9 cellular contexts compared by ENCODE assay signal in genomic region chr17:41521574-41522261, GRCh38. TPM values are rescaled to one million over a fixed set of nuclear protein-coding genes. Genes with fewer than 3 reads are reported as not detected.
DNase-seq lines count a peak whose midpoint lies in the region; ATAC-seq, FAIRE-seq and TF ChIP-seq lines count a peak whose summit lies in the region.
"Had no signal": no experiment of that assay in that cellular context is flagged by ENCODE, and none has a peak within 500 bp of the region (broad histone marks: within the 10 kb centered on the region; RNA-seq: fewer than 3 reads in every experiment).

No MANE protein-coding gene starts in this region.

- H3K79me2 ChIP-seq in endothelial cell of umbilical vein (ENCODE audit: control insufficient read depth, insufficient read depth, low read length), result no peaks in the 10 kb centered on the region

- no peak overlapping the region for H4K8ac ChIP-seq in neuronal stem cell (ENCODE audit: low read depth, low read length)

- intact Hi-C loops in endothelial cell of umbilical vein (cut with micrococcal nuclease), result loop anchor here (1.0 kb wide), 2 partner anchors 9 to 27 kb away; no protein-coding TSS in a partner anchor

- peaks cover 24% of the 10 kb centered on the region for H3K4me1 ChIP-seq in endothelial cell of umbilical vein (ENCODE audit: control insufficient read depth, extremely low read depth, insufficient read depth, low read length)
- H3K4me1 ChIP-seq in neuronal stem cell (ENCODE audit: control insufficient read depth in 2 of 2, insufficient read depth in 1 of 2, low read depth in 1 of 2, low read length in 2 of 2), result peaks cover 0 to 4% of the 10 kb centered on the region in 2 donors

- H3K9me3 ChIP-seq in endothelial cell of umbilical vein (replicated peaks; ENCODE audit: control insufficient read depth, insufficient read depth, low read length) (no peaks in the 10 kb centered on the region), neuronal stem cell (replicated peaks in 1 of 2; ENCODE audit: control insufficient read depth in 2 of 2, insufficient read depth in 1 of 2, low read depth in 1 of 2, low read length in 2 of 2) (no peaks in the 10 kb centered on the region)

- no peak overlapping the region for H3K23ac ChIP-seq in neuronal stem cell (ENCODE audit: low read depth, low read length, poor library complexity)

- no peak overlapping the region for H3K4me3 ChIP-seq in endothelial cell of umbilical vein (replicated peaks in 1 of 3; ENCODE audit: insufficient read depth in 1 of 3, low read depth in 1 of 3, low read length in 3 of 3)
- H3K4me3 ChIP-seq in neuronal stem cell (ENCODE audit: low read length in 2 of 2), result no peak overlapping the region
- H3K4me3 ChIP-seq: GM12878 had no signal

- H3K27me3 ChIP-seq in endothelial cell of umbilical vein (ENCODE audit: control insufficient read depth in 2 of 2, insufficient read depth in 2 of 2, low read length in 2 of 2) (no peaks in the 10 kb centered on the region), neuronal stem cell (ENCODE audit: control insufficient read depth in 3 of 3, insufficient read depth in 3 of 3, low read depth in 1 of 3, low read length in 3 of 3) (peaks cover 0 to 25% (median 0%) of the 10 kb centered on the region in 3 experiments)

- DNase-seq in Caki2 (ENCODE audit: low read depth), result peak; percentile 88
- DNase-seq in NCI-H226, result peak; percentile 93
- peak; percentile 70 for DNase-seq in endothelial cell of umbilical vein (ENCODE audit: low read depth, low spot score)
- DNase-seq in neuronal stem cell (ENCODE audit: low spot score), result no peak
- DNase-seq in NCI-H526 treated with DMSO at 0.1 percent for 48 hours (lab: John Stamatoyannopoulos, UW), result no peak
- no peak for DNase-seq in G401 (ENCODE audit: low spot score)
- DNase-seq in superior temporal gyrus (ENCODE audit: extremely low spot score), result no peak

- H3K9ac ChIP-seq in endothelial cell of umbilical vein (replicated peaks; ENCODE audit: extremely low read depth, insufficient read depth, low read length) (peak overlapping the region; percentile 45), neuronal stem cell (ENCODE audit: low read depth, low read length, poor library complexity) (no peak overlapping the region)

- peak overlapping the region; percentile 80 for H3K27ac ChIP-seq in endothelial cell of umbilical vein (ENCODE audit: insufficient read depth, low read depth, low read length)
- H3K27ac ChIP-seq in neuronal stem cell (replicated peaks; ENCODE audit: low read length), result no peak overlapping the region

- no peak overlapping the region for H2BK120ac ChIP-seq in neuronal stem cell (ENCODE audit: low read depth, low read length)

- peak overlapping the region; percentile 32 for H3K18ac ChIP-seq in neuronal stem cell (ENCODE audit: low read length)

- dilution Hi-C loops in endothelial cell of umbilical vein (cut with MboI; ENCODE audit: extremely low pct_ligation_motif_present, low sequenced_read_pairs), result no loop called here

- H2AK5ac ChIP-seq in neuronal stem cell (ENCODE audit: low read depth, low read length), result no peak overlapping the region

- no peak overlapping the region for H2BK15ac ChIP-seq in neuronal stem cell (ENCODE audit: low read length)

- no peak overlapping the region for H2BK12ac ChIP-seq in neuronal stem cell (ENCODE audit: low read length)

- H3K36me3 ChIP-seq in endothelial cell of umbilical vein (ENCODE audit: control insufficient read depth in 2 of 2, extremely low read depth in 1 of 2, insufficient read depth in 2 of 2, low read length in 2 of 2) (no peaks in the 10 kb centered on the region), neuronal stem cell (replicated peaks in 1 of 2; ENCODE audit: control insufficient read depth in 2 of 2, insufficient read depth in 2 of 2, low read length in 2 of 2) (peaks cover 0 to 22% of the 10 kb centered on the region in 2 donors)

- no peak overlapping the region for H2BK5ac ChIP-seq in neuronal stem cell (ENCODE audit: low read length)

- peak; percentile 98 for FAIRE-seq in endothelial cell of umbilical vein (lab: Jason Lieb, UNC)
- FAIRE-seq: GM12878 had no signal

- no peaks in the 10 kb centered on the region for H3K9me1 ChIP-seq in endothelial cell of umbilical vein (replicated peaks; ENCODE audit: control insufficient read depth, extremely low read depth, insufficient read depth, low read length)

- peak in 1 of 2 donors; percentile 5 for TF ChIP-seq CTCF in endothelial cell of umbilical vein (IDR thresholded peaks at IDR 0.05; ENCODE audit: extremely low read depth in 1 of 2, insufficient read depth in 1 of 2, low read depth in 1 of 2, low read length in 2 of 2)

- no peak overlapping the region for H4K91ac ChIP-seq in neuronal stem cell (ENCODE audit: low read depth, low read length, poor library complexity)

- H3K4me2 ChIP-seq in endothelial cell of umbilical vein (ENCODE audit: insufficient read depth, low read length), result peak overlapping the region; percentile 27
- H3K4me2 ChIP-seq in neuronal stem cell (ENCODE audit: insufficient read depth, low read length, poor library complexity, severe bottlenecking), result no peak overlapping the region

- in situ Hi-C loops in Caki2 (cut with HindIII; ENCODE audit: low pct_unique_long_range_greater_than_20kb, low sequenced_read_pairs) (no loop called here), G401 (cut with HindIII; ENCODE audit: low sequenced_read_pairs) (no loop called here)

- no TSS peak for BruUV-seq in endothelial cell of umbilical vein (replicated peaks; lab: Mats Ljungman, UMichigan)

- H3K4ac ChIP-seq in neuronal stem cell (ENCODE audit: low read length), result no peak overlapping the region

- POLR2A ChIA-PET in endothelial cell of umbilical vein (lab: Charles Lee), result interaction anchor here (0.9 to 1.6 kb wide), 3 partner anchors 8 to 26 kb away, joined by 3 to 6 read pairs (median 3); no protein-coding TSS in a partner anchor

- H3K79me1 ChIP-seq in neuronal stem cell (ENCODE audit: low read depth, low read length), result peaks cover 2% of the 10 kb centered on the region

- peak; percentile 29 for TF ChIP-seq POLR2A in endothelial cell of umbilical vein (IDR thresholded peaks at IDR 0.05; ENCODE audit: low read depth, low read length)

- peak overlapping the region; percentile 28 for H2AFZ ChIP-seq in endothelial cell of umbilical vein (ENCODE audit: low read depth, low read length)
- no peak overlapping the region for H2AFZ ChIP-seq in neuronal stem cell (ENCODE audit: low read length)

- CTCF ChIA-PET in endothelial cell of umbilical vein (lab: Charles Lee), result interaction anchor here (0.8 to 5.3 kb wide), 10 partner anchors 8 to 141 kb away, joined by 3 to 66 read pairs (median 6); no protein-coding TSS in a partner anchor

- no CpG with 5 or more reads among the region's 6 CpGs for WGBS in neuronal stem cell (ENCODE audit: extremely low coverage in 2 of 2, insufficient read length in 2 of 2, insufficient replicate concordance in 1 of 2), 2 donors

- H3K14ac ChIP-seq in neuronal stem cell (ENCODE audit: low read length), result no peak overlapping the region

- no peak for ATAC-seq in GM21717 (IDR thresholded peaks at IDR 0.05; ENCODE audit: unreplicated experiment)
- ATAC-seq: GM12878 had no signal

- H4K20me1 ChIP-seq in endothelial cell of umbilical vein (replicated peaks; ENCODE audit: control insufficient read depth, extremely low read depth, insufficient read depth, low read length), result no peaks in the 10 kb centered on the region

RNA-seq across cellular contexts. Expression of gene KRT15, which starts 3.0 kb away (rescaled TPM):
- total RNA-seq in Caki2 (2014; rRNA removed; shearing (Covaris generic); ENCODE audit: low replicate concordance), result 3.6 and 14.2 TPM in 2 replicates
- total RNA-seq in endothelial cell of umbilical vein, result 2.8 TPM in 2 replicates
- polyA plus RNA-seq in endothelial cell of umbilical vein, result 0.68 and 0.83 TPM in 2 replicates
- polyA plus RNA-seq in endothelial cell of umbilical vein (2011; cell fraction: cytosol; rRNA removed), result 1.7 and 2.4 TPM in 2 replicates
- polyA plus RNA-seq in endothelial cell of umbilical vein (2011; cell fraction: nucleus; rRNA removed), result 2.2 and 3.1 TPM in 2 replicates
- polyA plus RNA-seq in endothelial cell of umbilical vein (2012), result 3.1 and 10.7 TPM in 2 replicates
- polyA minus RNA-seq in endothelial cell of umbilical vein, result 0.76 and 1.6 TPM in 2 replicates
- polyA minus RNA-seq in endothelial cell of umbilical vein (2011; cell fraction: cytosol; rRNA and poly(A)+ RNA removed), result 2.3 TPM
- 0.29 and 0.43 TPM in 2 replicates for polyA minus RNA-seq in endothelial cell of umbilical vein (2011; cell fraction: nucleus; rRNA and poly(A)+ RNA removed)
- polyA plus RNA-seq in neuronal stem cell (2013, experiment 1 of 2), result 0.01 TPM
- 0.01 TPM for polyA plus RNA-seq in neuronal stem cell (2013, experiment 2 of 2)
- not detected in 2 replicates for total RNA-seq in G401 (2014; rRNA removed; shearing (Covaris generic))

RNA-seq across cellular contexts. Expression of gene KRT19, which starts 6.4 kb away (rescaled TPM):
- total RNA-seq in Caki2 (2014; rRNA removed; shearing (Covaris generic); ENCODE audit: low replicate concordance), result 682 and 694 TPM in 2 replicates
- 14.9 and 23.3 TPM in 2 replicates for total RNA-seq in endothelial cell of umbilical vein
- polyA plus RNA-seq in endothelial cell of umbilical vein, result 12.9 and 20.1 TPM in 2 replicates
- polyA plus RNA-seq in endothelial cell of umbilical vein (2011; cell fraction: cytosol; rRNA removed), result 17.1 and 19.9 TPM in 2 replicates
- polyA plus RNA-seq in endothelial cell of umbilical vein (2011; cell fraction: nucleus; rRNA removed), result 9.5 and 9.8 TPM in 2 replicates
- polyA plus RNA-seq in endothelial cell of umbilical vein (2012), result 19.1 and 37.7 TPM in 2 replicates
- polyA minus RNA-seq in endothelial cell of umbilical vein, result 8.2 and 10.9 TPM in 2 replicates
- polyA minus RNA-seq in endothelial cell of umbilical vein (2011; cell fraction: cytosol; rRNA and poly(A)+ RNA removed), result 92.4 TPM
- polyA minus RNA-seq in endothelial cell of umbilical vein (2011; cell fraction: nucleus; rRNA and poly(A)+ RNA removed), result 1.8 and 2.8 TPM in 2 replicates
- polyA plus RNA-seq in neuronal stem cell (2013, experiment 1 of 2), result 106 TPM
- 103 TPM for polyA plus RNA-seq in neuronal stem cell (2013, experiment 2 of 2)
- 7.8 TPM in 1 of 2 replicates, not detected in the other for total RNA-seq in G401 (2014; rRNA removed; shearing (Covaris generic))

RNA-seq across cellular contexts. Expression of gene KRT13, which starts 16.3 kb away (rescaled TPM):
- total RNA-seq in Caki2 (2014; rRNA removed; shearing (Covaris generic); ENCODE audit: low replicate concordance), result 0.78 TPM in 1 of 2 replicates, not detected in the other
- not detected in 2 replicates for total RNA-seq in endothelial cell of umbilical vein
- polyA plus RNA-seq in endothelial cell of umbilical vein, result not detected in 2 replicates
- not detected in 2 replicates for polyA plus RNA-seq in endothelial cell of umbilical vein (2011; cell fraction: cytosol; rRNA removed)
- not detected in 2 replicates for polyA plus RNA-seq in endothelial cell of umbilical vein (2011; cell fraction: nucleus; rRNA removed)
- not detected in 2 replicates for polyA plus RNA-seq in endothelial cell of umbilical vein (2012)
- polyA minus RNA-seq in endothelial cell of umbilical vein, result not detected in 2 replicates
- not detected for polyA minus RNA-seq in endothelial cell of umbilical vein (2011; cell fraction: cytosol; rRNA and poly(A)+ RNA removed)
- polyA minus RNA-seq in endothelial cell of umbilical vein (2011; cell fraction: nucleus; rRNA and poly(A)+ RNA removed), result not detected in 2 replicates
- 0.01 TPM for polyA plus RNA-seq in neuronal stem cell (2013, experiment 1 of 2)
- polyA plus RNA-seq in neuronal stem cell (2013, experiment 2 of 2), result not detected
- not detected in 2 replicates for total RNA-seq in G401 (2014; rRNA removed; shearing (Covaris generic))
- total RNA-seq: GM12878 had no signal
- polyA plus RNA-seq: GM12878 had no signal

RNA-seq across cellular contexts. Expression of gene KRT36, which starts 32.0 kb away (rescaled TPM):
- not detected in 2 replicates for total RNA-seq in Caki2 (2014; rRNA removed; shearing (Covaris generic); ENCODE audit: low replicate concordance)
- not detected in 2 replicates for total RNA-seq in endothelial cell of umbilical vein
- 0.04 and 0.11 TPM in 2 replicates for polyA plus RNA-seq in endothelial cell of umbilical vein
- polyA plus RNA-seq in endothelial cell of umbilical vein (2011; cell fraction: cytosol; rRNA removed), result 0.04 TPM in 1 of 2 replicates, not detected in the other
- 0.09 TPM in 1 of 2 replicates, not detected in the other for polyA plus RNA-seq in endothelial cell of umbilical vein (2011; cell fraction: nucleus; rRNA removed)
- polyA plus RNA-seq in endothelial cell of umbilical vein (2012), result not detected in 2 replicates
- 0.17 TPM in 1 of 2 replicates, not detected in the other for polyA minus RNA-seq in endothelial cell of umbilical vein
- polyA minus RNA-seq in endothelial cell of umbilical vein (2011; cell fraction: cytosol; rRNA and poly(A)+ RNA removed), result not detected
- polyA minus RNA-seq in endothelial cell of umbilical vein (2011; cell fraction: nucleus; rRNA and poly(A)+ RNA removed), result not detected in 2 replicates
- polyA plus RNA-seq in neuronal stem cell (2013, experiment 1 of 2), result not detected
- polyA plus RNA-seq in neuronal stem cell (2013, experiment 2 of 2), result not detected
- total RNA-seq in G401 (2014; rRNA removed; shearing (Covaris generic)), result not detected in 2 replicates
- total RNA-seq: GM12878 had no signal
- polyA plus RNA-seq: GM12878 had no signal

RNA-seq across cellular contexts. Expression of gene KRT35, which starts 40.8 kb away (rescaled TPM):
- not detected in 2 replicates for total RNA-seq in Caki2 (2014; rRNA removed; shearing (Covaris generic); ENCODE audit: low replicate concordance)
- not detected in 2 replicates for total RNA-seq in endothelial cell of umbilical vein
- 0.08 TPM in 1 of 2 replicates, not detected in the other for polyA plus RNA-seq in endothelial cell of umbilical vein
- polyA plus RNA-seq in endothelial cell of umbilical vein (2011; cell fraction: cytosol; rRNA removed), result not detected in 2 replicates
- polyA plus RNA-seq in endothelial cell of umbilical vein (2011; cell fraction: nucleus; rRNA removed), result 0.08 TPM in 1 of 2 replicates, not detected in the other
- polyA plus RNA-seq in endothelial cell of umbilical vein (2012), result not detected in 2 replicates
- polyA minus RNA-seq in endothelial cell of umbilical vein, result not detected in 2 replicates
- not detected for polyA minus RNA-seq in endothelial cell of umbilical vein (2011; cell fraction: cytosol; rRNA and poly(A)+ RNA removed)
- polyA minus RNA-seq in endothelial cell of umbilical vein (2011; cell fraction: nucleus; rRNA and poly(A)+ RNA removed), result not detected in 2 replicates
- not detected for polyA plus RNA-seq in neuronal stem cell (2013, experiment 1 of 2)
- polyA plus RNA-seq in neuronal stem cell (2013, experiment 2 of 2), result not detected
- total RNA-seq in G401 (2014; rRNA removed; shearing (Covaris generic)), result not detected in 2 replicates
- total RNA-seq: GM12878 had no signal
- polyA plus RNA-seq: GM12878 had no signal

Comparison
In these comparisons a context has a peak if more than half of its experiments do, and no peak if none do; other contexts are left out.
1. DNase-seq: peak in Caki2 (single experiment), NCI-H226 (single experiment) and endothelial cell of umbilical vein (single experiment); none in neuronal stem cell (single experiment), NCI-H526 treated with DMSO at 0.1 percent for 48 hours (single experiment), G401 (single experiment) and superior temporal gyrus (single experiment).
2. RNA of gene KRT19, which starts 6.4 kb away (total RNA-seq): 682 to 694 TPM in Caki2; 14.9 to 23.3 TPM in endothelial cell of umbilical vein and 7.8 TPM in G401; every median in the first group is over 10 times any median in the second.